ENCODE assay signal across 15 cellular contexts in genomic region chr9:101443358-101443757, GRCh38. TPM values are rescaled to one million over a fixed set of nuclear protein-coding genes. Genes with fewer than 3 reads are reported as not detected.
DNase-seq lines count a peak whose midpoint lies in the region; ATAC-seq, FAIRE-seq and TF ChIP-seq lines count a peak whose summit lies in the region.
"Had no signal": no experiment of that assay in that cellular context is flagged by ENCODE, and none has a peak within 500 bp of the region (broad histone marks: within the 10 kb centered on the region; RNA-seq: fewer than 3 reads in every experiment).

No MANE protein-coding gene starts in this region.

- H3K4me3 ChIP-seq in kidney (ENCODE audit: low read length in 2 of 2) (peak overlapping the region in 1 of 2 donors; percentile 64), trophoblast cell (ENCODE audit: low read depth, low read length) (no peak overlapping the region)
- H3K4me3 ChIP-seq: breast epithelium, gastroesophageal sphincter, neural progenitor cell had no signal

- TF ChIP-seq CTCF in kidney (IDR thresholded peaks at IDR 0.05; ENCODE audit: borderline replicate concordance, extremely low read depth, insufficient read depth), result no peak

- WGBS in trophoblast cell (ENCODE audit: extremely low coverage, insufficient coverage, insufficient read length), result no CpG with 5 or more reads among the region's 8 CpGs

- no peak overlapping the region for H2BK120ac ChIP-seq in trophoblast cell (ENCODE audit: insufficient read depth, low read length, poor library complexity)

- H3K4ac ChIP-seq in trophoblast cell (ENCODE audit: low read depth, low read length), result no peak overlapping the region

- intact Hi-C loops in kidney (cut with DNase I), result no loop called here

- H2BK12ac ChIP-seq in trophoblast cell (ENCODE audit: low read length), result no peak overlapping the region

- no peak overlapping the region for H3K14ac ChIP-seq in trophoblast cell (ENCODE audit: low read length)

- H4K91ac ChIP-seq in trophoblast cell (ENCODE audit: low read depth, low read length), result no peak overlapping the region

- no peaks in the 10 kb centered on the region for H3K9me3 ChIP-seq in kidney (ENCODE audit: control insufficient read depth in 1 of 2, low read length in 2 of 2)
- H3K9me3 ChIP-seq in trophoblast cell (ENCODE audit: insufficient read depth, low read depth, low read length), result peaks cover 2% of the 10 kb centered on the region
- H3K9me3 ChIP-seq: breast epithelium, Caco-2, gastroesophageal sphincter had no signal

- no peak overlapping the region for H2AFZ ChIP-seq in trophoblast cell (ENCODE audit: insufficient read depth, low read length, poor library complexity)
- H2AFZ ChIP-seq: neural progenitor cell had no signal

- ATAC-seq in HG03095 (IDR thresholded peaks at IDR 0.05; ENCODE audit: unreplicated experiment), result no peak
- ATAC-seq: gastroesophageal sphincter had no signal

- H3K18ac ChIP-seq in trophoblast cell (ENCODE audit: low read length), result no peak overlapping the region

- no peak overlapping the region for H2AK5ac ChIP-seq in trophoblast cell (ENCODE audit: low read length)

- H3K4me1 ChIP-seq in kidney (ENCODE audit: control insufficient read depth in 1 of 2, insufficient read depth in 1 of 2, low read depth in 1 of 2, low read length in 2 of 2) (peaks cover 0 to 7% of the 10 kb centered on the region in 2 donors), trophoblast cell (ENCODE audit: control insufficient read depth in 1 of 2, insufficient read depth in 2 of 2, low read length in 2 of 2) (no peaks in the 10 kb centered on the region)
- H3K4me1 ChIP-seq: breast epithelium, neural progenitor cell had no signal

- no peaks in the 10 kb centered on the region for H3K79me2 ChIP-seq in trophoblast cell (ENCODE audit: control insufficient read depth, insufficient read depth, low read length, poor library complexity)

- no peaks in the 10 kb centered on the region for H3K27me3 ChIP-seq in trophoblast cell (ENCODE audit: insufficient read depth, low read length)
- H3K27me3 ChIP-seq: neural progenitor cell had no signal

- no peak overlapping the region for H3K4me2 ChIP-seq in trophoblast cell (ENCODE audit: low read length)
- H3K4me2 ChIP-seq: neural progenitor cell had no signal

- H3K23ac ChIP-seq in trophoblast cell (ENCODE audit: low read length), result no peak overlapping the region

- H3K79me1 ChIP-seq in trophoblast cell (ENCODE audit: low read length), result no peaks in the 10 kb centered on the region

- H3K27ac ChIP-seq in kidney (ENCODE audit: low read depth in 2 of 2, low read length in 2 of 2) (peak overlapping the region; percentile 68 to 88), trophoblast cell (ENCODE audit: low read depth, low read length) (no peak overlapping the region)
- H3K27ac ChIP-seq: breast epithelium, gastroesophageal sphincter, neural progenitor cell, VCaP had no signal

- no peak overlapping the region for H2BK5ac ChIP-seq in trophoblast cell (ENCODE audit: low read depth, low read length, poor library complexity)

- H4K8ac ChIP-seq in trophoblast cell (ENCODE audit: low read depth, low read length), result no peak overlapping the region

- H3K36me3 ChIP-seq in kidney (ENCODE audit: control insufficient read depth in 1 of 2, insufficient read depth in 2 of 2, low read length in 2 of 2), result no peaks in the 10 kb centered on the region
- no peaks in the 10 kb centered on the region for H3K36me3 ChIP-seq in trophoblast cell (ENCODE audit: control insufficient read depth in 1 of 2, insufficient read depth in 2 of 2, low read length in 2 of 2)
- H3K36me3 ChIP-seq: breast epithelium, gastroesophageal sphincter, neural progenitor cell had no signal

- H4K12ac ChIP-seq in trophoblast cell (ENCODE audit: low read depth, low read length), result no peak overlapping the region

- peak; percentile 9 for DNase-seq in NCI-H82 (lab: John Stamatoyannopoulos, UW)
- DNase-seq in NCI-H82 treated with DMSO at 0.1 percent for 48 hours (lab: John Stamatoyannopoulos, UW; ENCODE audit: unreplicated experiment), result no peak
- peak; percentile 98 for DNase-seq in cerebellar cortex (ENCODE audit: low spot score)
- peak; percentile 46 for DNase-seq in kidney
- no peak for DNase-seq in urothelium cell line (ENCODE audit: low spot score)
- no peak for DNase-seq in trophoblast cell
- DNase-seq in T1000 (lab: John Stamatoyannopoulos, UW), result no peak
- DNase-seq: activated naive CD4-positive, alpha-beta T cell treated with anti-CD3 and anti-CD28 coated beads, Interleukin-2, amount 10 ng/mL, durations not matched to agents 7 days and 5 days; Caco-2 had no signal

- H3K9ac ChIP-seq in kidney (ENCODE audit: low read length in 2 of 2) (no peak overlapping the region), trophoblast cell (ENCODE audit: low read length) (no peak overlapping the region)
- H3K9ac ChIP-seq: neural progenitor cell had no signal

- FAIRE-seq in kidney (lab: Jason Lieb, UNC) (no peak), urothelium cell line (lab: Jason Lieb, UNC) (peak; percentile 37)
- FAIRE-seq: A204.1 had no signal

RNA-seq across cellular contexts. Expression of gene ALDOB, which starts 7.8 kb away (rescaled TPM):
- 11.0 TPM for total RNA-seq in kidney
- polyA plus RNA-seq in kidney (ENCODE audit: insufficient read depth, low read depth, low replicate concordance), result 4,265 TPM
- not detected in 2 replicates for polyA plus RNA-seq in trophoblast cell (2013)
- total RNA-seq: gastroesophageal sphincter had no signal

RNA-seq across cellular contexts. Expression of gene ZNF189, which starts 44.7 kb away (rescaled TPM):
- total RNA-seq in kidney, result 22.9 TPM
- polyA plus RNA-seq in kidney (ENCODE audit: insufficient read depth, low read depth, low replicate concordance), result 13.1 TPM
- 7.7 and 8.2 TPM in 2 replicates for polyA plus RNA-seq in trophoblast cell (2013)

RNA-seq across cellular contexts. Expression of gene MRPL50, which starts 44.9 kb away (rescaled TPM):
- 12.1 TPM for total RNA-seq in kidney
- 17.5 TPM for polyA plus RNA-seq in kidney (ENCODE audit: insufficient read depth, low read depth, low replicate concordance)
- 10.1 and 10.3 TPM in 2 replicates for polyA plus RNA-seq in trophoblast cell (2013)

RNA-seq across cellular contexts. Expression of gene BAAT, which starts 58.6 kb away (rescaled TPM):
- total RNA-seq in kidney, result 0.09 TPM
- 0.15 TPM for polyA plus RNA-seq in kidney (ENCODE audit: insufficient read depth, low read depth, low replicate concordance)
- polyA plus RNA-seq in trophoblast cell (2013), result 0.12 TPM in 2 replicates

Comparison
In these comparisons a context has a peak if more than half of its experiments do, and no peak if none do; other contexts are left out.
1. DNase-seq: peak in NCI-H82 (single experiment), cerebellar cortex (single experiment) and kidney (single experiment); none in NCI-H82 treated with DMSO at 0.1 percent for 48 hours (single experiment), urothelium cell line (single experiment), trophoblast cell (0 of 2) and T1000 (single experiment).